ENCODE assay signal across 17 cellular contexts in genomic region chr12:41794341-41794740, GRCh38.
"Had no signal": no experiment of that assay in that cellular context is flagged by ENCODE, and none has a peak within 500 bp of the region (broad histone marks: within the 10 kb centered on the region; RNA-seq: fewer than 3 reads in every experiment).

No MANE protein-coding gene starts in this region.

- H3K27ac ChIP-seq: hepatocyte, left ventricle myocardium inferior, upper lobe of left lung had no signal

- DNase-seq: activated B cell treated with CpG ODN at 0.5 μM for 24 hours; activated CD4-positive, alpha-beta T cell treated with anti-CD3 and anti-CD28 coated beads for 4 hours; activated CD4-positive, alpha-beta T cell treated with anti-CD3 and anti-CD28 coated beads, Interleukin-2, amount 50 U/mL, for 48 hours; activated gamma-delta T cell; activated naive CD4-positive, alpha-beta T cell treated with anti-CD3 and anti-CD28 coated beads, Interleukin-2, amount 50 U/mL, for 16 hours; central memory CD4-positive, alpha-beta T cell; effector memory CD4-positive, alpha-beta T cell; glutamatergic neuron; immature natural killer cell; left ventricle myocardium inferior; mucosa of descending colon; stimulated activated CD4-positive, alpha-beta T cell treated with anti-CD3 and anti-CD28 coated beads, Interleukin-4, amount 100 ng/mL, for 1 hour; stimulated activated naive CD4-positive, alpha-beta T cell; T-helper 9 cell; upper lobe of left lung had no signal

- H3K4me3 ChIP-seq: hepatocyte, left ventricle myocardium inferior, mucosa of descending colon, upper lobe of left lung had no signal

- FAIRE-seq: frontal cortex had no signal

- H3K27me3 ChIP-seq: hepatocyte, upper lobe of left lung had no signal

- H3K4me1 ChIP-seq: left ventricle myocardium inferior had no signal

- H3K36me3 ChIP-seq: left ventricle myocardium inferior, upper lobe of left lung had no signal
